ENCODE assay signal across 8 cellular contexts in the genomic region with DNA sequence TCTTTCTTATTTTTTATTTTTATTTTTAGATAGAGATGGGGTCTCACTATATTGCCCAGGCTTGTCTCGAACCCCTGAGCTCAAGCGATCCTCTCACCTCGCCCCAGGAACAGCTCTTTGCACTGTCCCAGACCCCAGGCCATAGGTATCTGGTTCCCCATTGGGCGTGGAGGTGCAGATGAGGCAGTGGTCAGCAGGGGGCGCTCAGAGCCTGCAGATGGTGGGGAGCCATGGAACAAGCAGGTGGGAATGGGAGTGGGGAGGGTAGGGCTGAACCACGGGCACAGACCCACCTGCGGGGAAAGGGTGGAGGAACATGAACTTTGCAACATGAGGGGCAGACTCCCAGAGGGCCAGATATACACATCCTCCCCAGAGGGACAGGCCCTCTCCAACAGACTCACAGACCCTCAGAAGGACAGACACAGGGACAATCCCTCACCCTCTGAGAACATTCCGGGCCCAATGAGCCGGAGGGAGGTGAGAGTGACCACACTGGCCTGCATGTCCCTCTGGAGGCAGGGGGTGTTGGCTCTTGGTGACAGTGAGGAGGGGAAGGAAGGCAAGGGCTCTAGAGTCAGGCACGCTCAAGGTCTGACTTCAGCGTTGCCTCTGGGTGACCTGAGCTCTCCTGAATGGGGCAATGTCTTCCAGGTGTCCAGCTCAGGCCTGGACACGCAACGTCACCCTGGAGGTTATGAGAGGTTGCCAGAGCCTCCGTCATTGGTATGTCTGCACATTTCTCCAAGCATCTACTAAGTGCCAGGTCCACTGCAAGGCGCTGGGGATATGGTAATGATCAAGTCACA. TPM values are rescaled to one million over a fixed set of nuclear protein-coding genes. Genes with fewer than 3 reads are reported as not detected.
DNase-seq lines count a peak whose midpoint lies in the region; ATAC-seq, FAIRE-seq and TF ChIP-seq lines count a peak whose summit lies in the region.

No MANE protein-coding gene starts in this region.

- H3K27ac ChIP-seq in endodermal cell (ENCODE audit: low read depth, low read length) = no peak overlapping the region

- H3K27me3 ChIP-seq in endodermal cell (ENCODE audit: control insufficient read depth, insufficient read depth, low read length, poor library complexity, severe bottlenecking) = no peaks in the 10 kb centered on the region

- DNase-seq in AML-193 (lab: John Stamatoyannopoulos, UW) = peak; percentile 34 to 43
- peak; percentile 63 for DNase-seq in H54 (ENCODE audit: insufficient read length, low spot score)
- peak; percentile 71 for DNase-seq in NCI-H748 (lab: John Stamatoyannopoulos, UW; ENCODE audit: unreplicated experiment)
- peak; percentile 88 for DNase-seq in activated CD8-positive, alpha-beta memory T cell treated with anti-CD3 and anti-CD28 coated beads for 24 hours
- peak; percentile 99 for DNase-seq in endodermal cell
- peak; percentile 65 to 93 for DNase-seq in mesothelial cell of epicardium (ENCODE audit: low spot score in 2 of 2, unreplicated experiment in 2 of 2)
- DNase-seq in stimulated activated CD8-positive, alpha-beta memory T cell treated with anti-CD3 and anti-CD28 coated beads, Interleukin-4, amount 100 ng/mL, for 24 hours (ENCODE audit: low read depth) = peak; percentile 49

- ATAC-seq in HG02870 (IDR thresholded peaks at IDR 0.05; ENCODE audit: unreplicated experiment) = no peak

- H3K27ac Mint-ChIP-seq in endodermal cell (no peak overlapping the region), mesothelial cell of epicardium (no peak overlapping the region)

- no peak overlapping the region for H3K4me3 ChIP-seq in endodermal cell (ENCODE audit: low read length)

- no peaks in the 10 kb centered on the region for H3K36me3 ChIP-seq in endodermal cell (ENCODE audit: control insufficient read depth, insufficient read depth, low read length)

- TF ChIP-seq CTCF in endodermal cell (conservative IDR thresholded peaks at IDR 0.05) (peak; percentile 97), mesothelial cell of epicardium (IDR thresholded peaks at IDR 0.05; ENCODE audit: unreplicated experiment) (peak; percentile 92)

- TF ChIP-seq POLR2A in H54 (IDR thresholded peaks at IDR 0.05; ENCODE audit: low read depth, low read length) = no peak

- H3K36me3 Mint-ChIP-seq in endodermal cell (ENCODE audit: low read depth) = no peaks in the 10 kb centered on the region
- H3K36me3 Mint-ChIP-seq in mesothelial cell of epicardium = no peaks in the 10 kb centered on the region

- no peaks in the 10 kb centered on the region for H3K9me3 ChIP-seq in endodermal cell (ENCODE audit: control insufficient read depth, low read length)

- H3K9me3 Mint-ChIP-seq in endodermal cell (no peaks in the 10 kb centered on the region), mesothelial cell of epicardium (peaks cover 4% of the 10 kb centered on the region)

- WGBS in endodermal cell (ENCODE audit: insufficient coverage in 1 of 2, insufficient read length in 1 of 2), 2 experiments = 50 to 58% methylated on average over 7 to 15 of the region's 15 CpGs

- no peak for FAIRE-seq in H54 (lab: Jason Lieb, UNC)

- no peak overlapping the region for H3K4me3 Mint-ChIP-seq in endodermal cell
- no peak overlapping the region for H3K4me3 Mint-ChIP-seq in mesothelial cell of epicardium

- no peak overlapping the region for H3K9ac ChIP-seq in endodermal cell (ENCODE audit: extremely low read depth, low read length, poor library complexity, severe bottlenecking)

- no peaks in the 10 kb centered on the region for H3K4me1 ChIP-seq in endodermal cell (ENCODE audit: control insufficient read depth, insufficient read depth, low read length)

- H3K27me3 Mint-ChIP-seq in endodermal cell (ENCODE audit: insufficient read depth) (no peaks in the 10 kb centered on the region), mesothelial cell of epicardium (ENCODE audit: low read depth) (no peaks in the 10 kb centered on the region)

- H3K4me1 Mint-ChIP-seq in endodermal cell (no peaks in the 10 kb centered on the region), mesothelial cell of epicardium (peaks cover 4% of the 10 kb centered on the region)

RNA-seq across cellular contexts. Expression of a gene that starts 34.9 kb away (rescaled TPM):
- total RNA-seq in endodermal cell (under 1 TPM; 0.07 to 0.09 TPM), mesothelial cell of epicardium (2.7 to 3.0 TPM (median 3.0 TPM) in 3 replicates)
- polyA plus RNA-seq in endodermal cell (2013, experiment 1 of 2) = 0.11 TPM
- 0.08 TPM for polyA plus RNA-seq in endodermal cell (2013, experiment 2 of 2)

Comparison
In these comparisons a context has a peak if more than half of its experiments do, and no peak if none do; other contexts are left out.
1. DNase-seq: peak in every context shown above with its lines; median percentile 99 in endodermal cell; 88 in activated CD8-positive, alpha-beta memory T cell treated with anti-CD3 and anti-CD28 coated beads for 24 hours; 79 in mesothelial cell of epicardium; 71 in NCI-H748; 63 in H54; 49 in stimulated activated CD8-positive, alpha-beta memory T cell treated with anti-CD3 and anti-CD28 coated beads, Interleukin-4, amount 100 ng/mL, for 24 hours; 38 in AML-193.